Comparison of ENCODE assay signal across 10 cellular contexts in genomic region chr12:67541625-67541991, GRCh38.
DNase-seq lines count a peak whose midpoint lies in the region; ATAC-seq and TF ChIP-seq lines count a peak whose summit lies in the region.
"Had no signal": no experiment of that assay in that cellular context is flagged by ENCODE, and none has a peak within 500 bp of the region (broad histone marks: within the 10 kb centered on the region; RNA-seq: fewer than 3 reads in every experiment).

No MANE protein-coding gene starts in this region.

- H3K36me3 ChIP-seq in PC-3 (ENCODE audit: low read depth, low read length) = no peaks in the 10 kb centered on the region

- H3K27me3 Mint-ChIP-seq in immature natural killer cell (ENCODE audit: low read depth in 3 of 3) = no peaks in the 10 kb centered on the region

- H3K4me2 ChIP-seq in PC-3 (ENCODE audit: low read length) = no peak overlapping the region

- peak overlapping the region in 1 of 6 donors; percentile 37 for H3K27ac Mint-ChIP-seq in immature natural killer cell

- H3K9me2 ChIP-seq in PC-3 (replicated peaks; ENCODE audit: low read length) = no peaks in the 10 kb centered on the region

- CTCF ChIA-PET in PC-3 (lab: Charles Lee) = no interaction called here

- no peaks in the 10 kb centered on the region for H3K79me2 ChIP-seq in PC-3 (ENCODE audit: low read length)

- H3K4me3 ChIP-seq in PC-3 (ENCODE audit: low read length) = no peak overlapping the region
- H3K4me3 ChIP-seq: testis had no signal

- no TSS peak for BruUV-seq in PC-3 (replicated peaks; lab: Mats Ljungman, UMichigan)

- H4K20me1 ChIP-seq in PC-3 (ENCODE audit: low read length) = no peaks in the 10 kb centered on the region

- no peak for TF ChIP-seq CTCF in PC-3 (conservative IDR thresholded peaks at IDR 0.05; ENCODE audit: low read depth, low read length)

- intact Hi-C loops in PC-3 (cut with micrococcal nuclease) = no loop called here

- DNase-seq in NCI-H1436 (lab: John Stamatoyannopoulos, UW) = peak; percentile 40
- no peak for DNase-seq in NCI-H1436 treated with DMSO at 0.1 percent for 48 hours (lab: John Stamatoyannopoulos, UW)
- peak; percentile 83 for DNase-seq in NCI-H2171 (lab: John Stamatoyannopoulos, UW)
- no peak for DNase-seq in epithelial cell of prostate (ENCODE audit: low read depth, low spot score)
- no peak for DNase-seq in immature natural killer cell
- no peak for DNase-seq in PC-3
- DNase-seq: 8988T, testis had no signal

- ATAC-seq in GM21381 (IDR thresholded peaks at IDR 0.05; ENCODE audit: unreplicated experiment) (peak; percentile 22), GM18520 (IDR thresholded peaks at IDR 0.05; ENCODE audit: unreplicated experiment) (no peak), PC-3 (no peak)

- H3K27ac ChIP-seq in epithelial cell of prostate (peak overlapping the region; percentile 57), PC-3 (ENCODE audit: low read length) (no peak overlapping the region)
- H3K27ac ChIP-seq: testis had no signal

- H3F3A ChIP-seq in PC-3 (ENCODE audit: low read length, unreplicated experiment) = no peaks in the 10 kb centered on the region

- H3K4me1 Mint-ChIP-seq in immature natural killer cell = peaks cover 4 to 7% of the 10 kb centered on the region in 2 donors

- no peak overlapping the region for H3K4me3 Mint-ChIP-seq in immature natural killer cell

- no peaks in the 10 kb centered on the region for H3K9me3 ChIP-seq in PC-3 (ENCODE audit: low read length)
- H3K9me3 ChIP-seq: testis had no signal

- H3K27me3 ChIP-seq in PC-3 (ENCODE audit: low read length) = no peaks in the 10 kb centered on the region
- H3K27me3 ChIP-seq: testis had no signal

- H3K9ac ChIP-seq in PC-3 (ENCODE audit: low read length) = no peak overlapping the region

- no peak overlapping the region for H2AFZ ChIP-seq in PC-3 (ENCODE audit: low read length)

- POLR2A ChIA-PET in PC-3 (lab: Charles Lee; ENCODE audit: unreplicated experiment) = no interaction called here

- no peaks in the 10 kb centered on the region for H3K4me1 ChIP-seq in PC-3 (ENCODE audit: insufficient read depth, low read length)
- H3K4me1 ChIP-seq: testis had no signal

- no peaks in the 10 kb centered on the region for H3K9me3 Mint-ChIP-seq in immature natural killer cell

- no peaks in the 10 kb centered on the region for H3K36me3 Mint-ChIP-seq in immature natural killer cell

Comparison
In these comparisons a context has a peak if more than half of its experiments do, and no peak if none do; other contexts are left out.
1. DNase-seq: peak in NCI-H1436 (single experiment) and NCI-H2171 (single experiment); none in NCI-H1436 treated with DMSO at 0.1 percent for 48 hours (single experiment), epithelial cell of prostate (single experiment), immature natural killer cell (0 of 3) and PC-3 (single experiment).